In the genomic region with DNA sequence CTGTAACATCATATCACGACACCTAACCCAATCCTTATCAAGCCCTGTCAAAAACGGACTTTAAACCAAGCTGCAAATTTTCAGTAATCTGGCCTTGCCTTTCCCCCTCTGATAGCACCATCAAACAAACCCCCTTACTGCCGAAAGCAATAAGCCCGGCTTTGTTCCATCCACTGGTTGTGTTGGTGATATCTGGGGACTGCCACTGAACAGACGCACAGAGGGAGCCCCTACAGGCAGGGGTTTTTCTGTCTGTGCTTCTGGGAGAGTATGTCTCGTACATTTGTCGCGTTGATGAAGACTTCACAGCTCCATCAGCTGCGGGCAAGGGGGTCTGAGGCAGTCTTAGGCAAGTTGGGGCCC, we compare ENCODE assay signal across 8 cellular contexts. TPM values are rescaled to one million over a fixed set of nuclear protein-coding genes. Genes with fewer than 3 reads are reported as not detected.
DNase-seq lines count a peak whose midpoint lies in the region; ATAC-seq and TF ChIP-seq lines count a peak whose summit lies in the region.

No MANE protein-coding gene starts in this region.

- H3K4me1 ChIP-seq in Peyer's patch (peaks cover 0 to 40% (median 7%) of the 10 kb centered on the region in 4 donors), esophagus squamous epithelium (peaks cover 25 to 99% (median 45%) of the 10 kb centered on the region in 3 donors), psoas muscle (peaks cover 34% of the 10 kb centered on the region)

- H3K27me3 ChIP-seq in Peyer's patch, result no peaks in the 10 kb centered on the region
- no peaks in the 10 kb centered on the region for H3K27me3 ChIP-seq in esophagus squamous epithelium
- H3K27me3 ChIP-seq in psoas muscle (ENCODE audit: insufficient read depth in 3 of 3, low read length in 2 of 3), result peaks cover 0 to 14% (median 0%) of the 10 kb centered on the region in 3 donors

- peak overlapping the region; percentile 49 to 78 (median 70) for H3K4me3 ChIP-seq in Peyer's patch
- H3K4me3 ChIP-seq in esophagus squamous epithelium, result peak overlapping the region; percentile 61 to 89 (median 80)
- peak overlapping the region; percentile 70 for H3K4me3 ChIP-seq in psoas muscle

- H3K27ac ChIP-seq in Peyer's patch (peak overlapping the region; percentile 53 to 86 (median 69)), esophagus squamous epithelium (peak overlapping the region; percentile 72 to 88 (median 86)), psoas muscle (peak overlapping the region; percentile 86)

- H3K9me3 ChIP-seq in Peyer's patch (no peaks in the 10 kb centered on the region), esophagus squamous epithelium (no peaks in the 10 kb centered on the region), psoas muscle (no peaks in the 10 kb centered on the region)

- H3K9me3 Mint-ChIP-seq in activated T-cell treated with anti-CD3 and anti-CD28 coated beads, Interleukin-2, amount 50 U/mL, for 24 hours, result no peaks in the 10 kb centered on the region

- no peaks in the 10 kb centered on the region for H3K36me3 Mint-ChIP-seq in activated T-cell treated with anti-CD3 and anti-CD28 coated beads, Interleukin-2, amount 50 U/mL, for 24 hours (ENCODE audit: low read depth)

- intact Hi-C loops in esophagus squamous epithelium (cut with DNase I) (no loop called here), psoas muscle (cut with DNase I) (loop anchor here in 1 of 2 donors (10.0 kb wide), 1 partner anchor 64 kb away; no protein-coding TSS in a partner anchor)

- H3K36me3 ChIP-seq in Peyer's patch (no peaks in the 10 kb centered on the region), esophagus squamous epithelium (peaks cover 0 to 26% (median 0%) of the 10 kb centered on the region in 3 donors), psoas muscle (ENCODE audit: insufficient read depth in 1 of 2, low read depth in 1 of 2) (peaks cover 0 to 20% of the 10 kb centered on the region in 2 donors)

- H3K4me3 Mint-ChIP-seq in activated T-cell treated with anti-CD3 and anti-CD28 coated beads, Interleukin-2, amount 50 U/mL, for 24 hours, result peak overlapping the region; percentile 75

- no peak for DNase-seq in activated T-cell treated with anti-CD3 and anti-CD28 coated beads, Interleukin-2, amount 50 U/mL, for 24 hours
- DNase-seq in activated T-cell treated with anti-CD3 and anti-CD28 coated beads, Interleukin-2, amount 50 U/mL, for 1 hour, result no peak
- DNase-seq in Peyer's patch (no peak), esophagus squamous epithelium (lab: John Stamatoyannopoulos, UW) (no peak), psoas muscle (no peak), NCI-H446 treated with DMSO at 0.1 percent for 48 hours (lab: John Stamatoyannopoulos, UW) (no peak), islet precursor cell (no peak), superior temporal gyrus (ENCODE audit: extremely low spot score) (no peak)

- peaks cover 56% of the 10 kb centered on the region for H3K27me3 Mint-ChIP-seq in activated T-cell treated with anti-CD3 and anti-CD28 coated beads, Interleukin-2, amount 50 U/mL, for 24 hours

- no peak overlapping the region for H3K27ac Mint-ChIP-seq in activated T-cell treated with anti-CD3 and anti-CD28 coated beads, Interleukin-2, amount 50 U/mL, for 24 hours

- H3K4me1 Mint-ChIP-seq in activated T-cell treated with anti-CD3 and anti-CD28 coated beads, Interleukin-2, amount 50 U/mL, for 24 hours (ENCODE audit: low read depth), result peaks cover 42% of the 10 kb centered on the region

- TF ChIP-seq CTCF in Peyer's patch (IDR thresholded peaks at IDR 0.05), result no peak
- no peak for TF ChIP-seq CTCF in esophagus squamous epithelium (IDR thresholded peaks at IDR 0.05)
- TF ChIP-seq CTCF in psoas muscle (IDR thresholded peaks at IDR 0.05), result no peak

- WGBS in esophagus squamous epithelium, 2 donors, result 35 to 63% methylated on average over 4 of the region's 9 CpGs
- 22 to 27% (median 26%) methylated on average over 9 of the region's 9 CpGs for WGBS in psoas muscle, 3 donors

- no peak for ATAC-seq in psoas muscle

- no peak for TF ChIP-seq POLR2A in Peyer's patch (IDR thresholded peaks at IDR 0.05)
- no peak for TF ChIP-seq POLR2A in esophagus squamous epithelium (IDR thresholded peaks at IDR 0.05)

RNA-seq across cellular contexts. Expression of gene PLAU, which starts 0.6 kb away (rescaled TPM):
- total RNA-seq in Peyer's patch, result 1 to 10 TPM in 3 of 4 donors, under 1 TPM in 1; 0.53 to 6.6 (median 2.7) TPM
- 10 to 100 TPM in 2 of 4 donors, 1 to 10 TPM in 2; 8.8 to 15.9 (median 11.9) TPM for total RNA-seq in esophagus squamous epithelium
- total RNA-seq in psoas muscle, result 10 to 100 TPM in 2 of 4 donors, 1 to 10 TPM in 2; 5.0 to 18.2 (median 10.6) TPM
- 1 to 10 TPM; 3.8 to 7.6 (median 7.1) TPM for polyA plus RNA-seq in psoas muscle

RNA-seq across cellular contexts. Expression of gene CAMK2G, which starts 36.0 kb away (rescaled TPM):
- total RNA-seq in Peyer's patch, result 100 to 1,000 TPM in 3 of 4 donors, 10 to 100 TPM in 1; 34.7 to 159 (median 110) TPM
- 10 to 100 TPM; 15.5 to 37.0 (median 28.6) TPM for total RNA-seq in esophagus squamous epithelium
- 10 to 100 TPM; 34.2 to 60.3 (median 50.8) TPM for total RNA-seq in psoas muscle
- 10 to 100 TPM; 15.8 to 58.5 (median 34.4) TPM for polyA plus RNA-seq in psoas muscle
